9 cellular contexts compared by ENCODE assay signal in the genomic region with DNA sequence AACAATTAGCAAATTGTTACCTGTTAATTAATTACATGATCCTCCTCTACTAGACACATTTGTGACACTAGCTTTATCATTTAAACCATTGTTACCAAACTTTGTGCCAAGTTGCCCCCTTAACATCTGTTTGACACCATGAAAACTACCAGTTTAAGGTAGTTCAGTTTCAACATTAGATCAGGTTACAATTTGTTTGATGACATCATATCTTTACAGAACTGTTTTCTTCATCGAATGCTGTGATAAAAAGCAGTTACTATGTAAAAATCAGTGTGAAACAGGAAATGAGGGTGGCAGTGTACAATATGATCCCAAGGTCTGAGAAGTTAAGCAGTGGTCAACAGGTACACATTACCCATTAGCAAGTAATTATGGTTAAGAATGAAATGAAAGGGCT.
"Had no signal": no experiment of that assay in that cellular context is flagged by ENCODE, and none has a peak within 500 bp of the region (broad histone marks: within the 10 kb centered on the region; RNA-seq: fewer than 3 reads in every experiment).

No MANE protein-coding gene starts in this region.

- H2AFZ ChIP-seq: GM23338 had no signal

- H3K9ac ChIP-seq: KMS-11 had no signal

- ATAC-seq: GM23338 had no signal

- H3K4me3 ChIP-seq: GM23338 had no signal

- H3K27ac ChIP-seq: KMS-11 had no signal

- H3K4me2 ChIP-seq: GM23338, KMS-11 had no signal

- DNase-seq: H9, HCEC 1CT, HFFc6, Karpas-422 had no signal

- FAIRE-seq: H1, H54, HTR-8/SVneo had no signal
